Comparison of ENCODE assay signal across 13 cellular contexts in the genomic region with DNA sequence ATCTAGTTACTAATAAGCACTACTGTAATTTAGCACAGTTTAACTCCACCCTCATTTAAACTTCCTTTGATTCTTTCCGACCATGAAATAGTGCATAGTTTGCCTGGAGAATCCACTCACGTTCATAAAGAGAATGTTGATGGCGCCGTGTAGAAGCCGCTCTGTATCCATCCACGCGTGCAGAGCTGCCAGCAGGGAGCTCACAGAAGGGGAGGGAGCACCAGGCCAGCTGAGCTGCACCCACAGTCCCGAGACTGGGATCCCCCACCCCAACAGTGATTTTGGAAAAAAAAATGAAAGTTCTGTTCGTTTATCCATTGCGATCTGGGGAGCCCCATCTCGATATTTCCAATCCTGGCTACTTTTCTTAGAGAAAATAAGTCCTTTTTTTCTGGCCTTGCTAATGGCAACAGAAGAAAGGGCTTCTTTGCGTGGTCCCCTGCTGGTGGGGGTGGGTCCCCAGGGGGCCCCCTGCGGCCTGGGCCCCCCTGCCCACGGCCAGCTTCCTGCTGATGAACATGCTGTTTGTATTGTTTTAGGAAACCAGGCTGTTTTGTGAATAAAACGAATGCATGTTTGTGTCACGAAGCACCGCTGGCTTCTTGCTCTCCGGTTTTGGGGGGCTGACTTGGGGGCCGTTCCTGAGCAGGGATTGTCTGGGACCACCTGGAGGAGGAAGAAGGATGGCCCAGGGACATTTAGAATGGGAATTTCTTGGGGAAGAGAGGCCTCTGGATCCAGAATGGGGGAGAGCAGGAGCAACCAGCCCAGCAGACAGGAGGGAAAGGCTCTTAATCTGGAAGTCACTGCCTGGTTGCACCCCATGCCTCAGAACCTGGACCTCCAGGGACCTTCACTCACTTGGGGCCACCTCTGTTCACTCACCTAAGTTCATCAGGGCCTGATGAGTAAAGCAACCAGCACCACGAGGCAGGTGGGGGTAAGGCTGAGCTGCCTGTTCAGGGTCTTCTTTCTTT. TPM values are rescaled to one million over a fixed set of nuclear protein-coding genes. Genes with fewer than 3 reads are reported as not detected.
DNase-seq lines count a peak whose midpoint lies in the region; ATAC-seq, FAIRE-seq and TF ChIP-seq lines count a peak whose summit lies in the region.
"Had no signal": no experiment of that assay in that cellular context is flagged by ENCODE, and none has a peak within 500 bp of the region (broad histone marks: within the 10 kb centered on the region; RNA-seq: fewer than 3 reads in every experiment).

No MANE protein-coding gene starts in this region.

- H3K9ac ChIP-seq in H1 (replicated peaks in 1 of 4; ENCODE audit: extremely low read depth in 1 of 4, low read depth in 3 of 4, low read length in 3 of 4): no peak overlapping the region; a peak in 1 of 7 replicates

- FAIRE-seq in H1 (lab: Jason Lieb, UNC): no peak

- H2BK15ac ChIP-seq in H1 (ENCODE audit: low read length): peak overlapping the region; percentile 48; the same call in 1 of the 2 replicates

- no peaks in the 10 kb centered on the region for H3K9me2 ChIP-seq in GM23338 (ENCODE audit: insufficient read depth)
- H3K9me2 ChIP-seq in OCI-LY7 (ENCODE audit: insufficient read depth, low read length): no peaks in the 10 kb centered on the region

- no peaks in the 10 kb centered on the region for H3K9me3 ChIP-seq in OCI-LY7 (ENCODE audit: low read length)
- H3K9me3 ChIP-seq in H1 (ENCODE audit: insufficient read depth in 2 of 2, low read depth in 1 of 2, low read length in 1 of 2): no peaks in the 10 kb centered on the region

- H3K23ac ChIP-seq in H1 (ENCODE audit: insufficient read length): no peak overlapping the region

- peaks cover 24% of the 10 kb centered on the region for H3K27me3 Mint-ChIP-seq in GM23338 (ENCODE audit: insufficient read depth, low read depth, poor library complexity)
- H3K27me3 Mint-ChIP-seq: CD4-positive, CD25-positive, alpha-beta regulatory T cell had no signal

- TF ChIP-seq CTCF in GM23338 (conservative IDR thresholded peaks at IDR 0.05; ENCODE audit: low read depth in 2 of 2) (no peak), OCI-LY7 (conservative IDR thresholded peaks at IDR 0.05; ENCODE audit: low read length) (no peak), H1 (IDR thresholded peaks at IDR 0.05; ENCODE audit: control extremely low read depth in 1 of 3, insufficient read depth in 1 of 3, low read depth in 1 of 3, low read length in 3 of 3) (no peak), GM20000 (IDR thresholded peaks at IDR 0.05; ENCODE audit: extremely low read depth, missing control alignments) (no peak)

- no peak overlapping the region for H3K14ac ChIP-seq in H1 (ENCODE audit: insufficient read length)

- H3K4me1 ChIP-seq in GM23338 (ENCODE audit: insufficient read depth): peaks cover 47% of the 10 kb centered on the region
- H3K4me1 ChIP-seq in OCI-LY7 (ENCODE audit: insufficient read depth, low read length, poor library complexity, severe bottlenecking): peaks cover 56% of the 10 kb centered on the region
- peaks cover 28 to 57% (median 47%) of the 10 kb centered on the region in 4 experiments for H3K4me1 ChIP-seq in H1 (replicated peaks in 1 of 4; ENCODE audit: control insufficient read depth in 3 of 4, insufficient read depth in 4 of 4, low read length in 3 of 4)

- CTCF ChIA-PET in OCI-LY7 (lab: Charles Lee; ENCODE audit: unreplicated experiment): interaction anchor here (1.1 kb wide), 1 partner anchor 9 kb away, joined by 3 read pairs; no protein-coding TSS in a partner anchor
- CTCF ChIA-PET in H1 (lab: Charles Lee; ENCODE audit: partially characterized antibody): interaction anchor here (0.5 to 5.5 kb wide), 21 partner anchors 10 to 261 kb away, joined by 3 to 38 read pairs (median 7); no protein-coding TSS in a partner anchor

- H2BK20ac ChIP-seq in H1 (ENCODE audit: low read length): no peak overlapping the region

- POLR2A ChIA-PET in OCI-LY7 (lab: Charles Lee): interaction anchor here (0.9 to 2.3 kb wide), 2 partner anchors 8 to 15 kb away, joined by 3 to 8 read pairs; no protein-coding TSS in a partner anchor
- POLR2A ChIA-PET in H1 (lab: Charles Lee; ENCODE audit: partially characterized antibody): interaction anchor here (1.1 to 9.8 kb wide), 12 partner anchors 9 to 40 kb away, joined by 3 to 76 read pairs (median 6); a partner anchor contains a TSS

- intact Hi-C loops in OCI-LY7 (cut with micrococcal nuclease; ENCODE audit: unreplicated experiment): no loop called here

- H4K20me1 ChIP-seq in GM23338 (replicated peaks; ENCODE audit: insufficient read depth) (peaks cover 21% of the 10 kb centered on the region), OCI-LY7 (ENCODE audit: insufficient read depth, low read length) (no peaks in the 10 kb centered on the region), H1 (replicated peaks in 1 of 2; ENCODE audit: control insufficient read depth in 1 of 2, insufficient read depth in 2 of 2, low read length in 2 of 2) (peaks cover 20 to 46% of the 10 kb centered on the region in 2 experiments)

- peak overlapping the region; percentile 3; the same call in 1 of the 2 replicates for H3K18ac ChIP-seq in H1 (ENCODE audit: extremely low read depth, low read length)

- peak overlapping the region; percentile 38 for H3K4me3 Mint-ChIP-seq in GM23338
- H3K4me3 Mint-ChIP-seq: CD4-positive, CD25-positive, alpha-beta regulatory T cell had no signal

- H3K23me2 ChIP-seq in H1 (ENCODE audit: low read depth, low read length): no peaks in the 10 kb centered on the region

- WGBS in H1 (ENCODE audit: extremely low coverage in 1 of 2, insufficient coverage in 1 of 2, insufficient read length in 1 of 2, insufficient replicate concordance in 2 of 2, low coverage in 1 of 2, low lambda C conversion rate in 2 of 2, missing lambda C conversion rate in 1 of 2), 2 experiments: 55% methylated on average over 20 of the region's 20 CpGs; no CpG with 5 or more reads in 1 of the 2 experiments

- H3K79me2 ChIP-seq in GM23338 (replicated peaks; ENCODE audit: insufficient read depth) (peaks cover 10% of the 10 kb centered on the region; the same call in 1 of the 2 replicates), OCI-LY7 (ENCODE audit: insufficient read depth, low read depth, low read length) (no peaks in the 10 kb centered on the region), H1 (ENCODE audit: control insufficient read depth in 1 of 2, insufficient read depth in 2 of 2, low read length in 2 of 2) (peaks cover 0 to 6% of the 10 kb centered on the region in 2 experiments; a peak in 1 of 4 replicates)

- peak overlapping the region; percentile 86; the same call in 1 of the 2 replicates for H2BK12ac ChIP-seq in H1 (ENCODE audit: low read depth, low read length)

- in situ Hi-C loops in ACHN (cut with HindIII; ENCODE audit: low pct_ligation_motif_present, low pct_unique_long_range_greater_than_20kb, low sequenced_read_pairs): no loop called here

- DNase-seq in GM23338 (ENCODE audit: low spot score): no peak
- DNase-seq in OCI-LY7 (ENCODE audit: low spot score): no peak
- no peak for DNase-seq in H1 (ENCODE audit: low read depth in 1 of 2, low spot score in 2 of 2)
- peak; percentile 44 for DNase-seq in pons (ENCODE audit: low spot score)
- no peak for DNase-seq in ACHN
- no peak for DNase-seq in GM20000 (ENCODE audit: low spot score)
- DNase-seq: activated T-cell treated with anti-CD3 and anti-CD28 coated beads, Interleukin-2, amount 50 U/mL, for 48 hours; CD4-positive, CD25-positive, alpha-beta regulatory T cell; NCI-H1092; stimulated activated naive CD8-positive, alpha-beta T cell treated with anti-CD3 and anti-CD28 coated beads, Interleukin-15, Interleukin-2, amounts not matched to agents 100 U/mL and 50 U/mL, for 24 hours; T-helper 1 cell had no signal

- TF ChIP-seq RAD21 in H1 (IDR thresholded peaks at IDR 0.05 in 1 of 2, conservative IDR thresholded peaks at IDR 0.05 in 1 of 2; ENCODE audit: low read depth in 2 of 2, low read length in 2 of 2): no peak

- no peak for ATAC-seq in GM23338
- no peak for ATAC-seq in HG03565 (IDR thresholded peaks at IDR 0.05; ENCODE audit: unreplicated experiment)
- no peak for ATAC-seq in GM18502 (IDR thresholded peaks at IDR 0.05; ENCODE audit: poor library complexity, unreplicated experiment)
- ATAC-seq: stimulated activated naive CD8-positive, alpha-beta T cell treated with anti-CD3 and anti-CD28 coated beads, Interleukin-15, Interleukin-2, amounts not matched to agents 100 U/mL and 50 U/mL, for 24 hours had no signal

- no peak overlapping the region for H3K56ac ChIP-seq in H1 (replicated peaks; ENCODE audit: insufficient read length, low read depth, low read length)

- no peak overlapping the region for H4K91ac ChIP-seq in H1 (replicated peaks; ENCODE audit: insufficient read length, low read length)

- peaks cover 28% of the 10 kb centered on the region; the same call in 1 of the 2 replicates for H3F3A ChIP-seq in GM23338 (replicated peaks; ENCODE audit: low read depth)

- H3K27ac ChIP-seq in GM23338 (ENCODE audit: low read depth) (0 out of 2 replicates have a peak overlapping the region, but pooled peaks have one; percentile 72), OCI-LY7 (ENCODE audit: low read depth, low read length, poor library complexity, severe bottlenecking) (peak overlapping the region; percentile 90), H1 (ENCODE audit: low read depth, low read length) (no peak overlapping the region)

- H3K4me3 ChIP-seq in GM23338: 0 out of 2 replicates have a peak overlapping the region, but pooled peaks have one; percentile 25
- H3K4me3 ChIP-seq in OCI-LY7 (ENCODE audit: low read depth, low read length, poor library complexity, severe bottlenecking): no peak overlapping the region
- no peak overlapping the region for H3K4me3 ChIP-seq in H1 (ENCODE audit: extremely low read depth in 1 of 4, insufficient read depth in 2 of 4, low read depth in 3 of 4, low read length in 4 of 4)

- H4K5ac ChIP-seq in H1 (ENCODE audit: insufficient read length, low read depth, low read length): no peak overlapping the region

- peak overlapping the region; percentile 12; the same call in 1 of the 2 replicates for H2BK5ac ChIP-seq in H1 (ENCODE audit: low read depth, low read length)

- H3K36me3 ChIP-seq in GM23338 (ENCODE audit: insufficient read depth) (no peaks in the 10 kb centered on the region; the same call in 1 of the 2 replicates), OCI-LY7 (ENCODE audit: insufficient read depth, low read length) (peaks cover 49% of the 10 kb centered on the region), H1 (ENCODE audit: control insufficient read depth in 2 of 4, insufficient read depth in 4 of 4, low read length in 3 of 4) (peaks cover 2 to 14% (median 10%) of the 10 kb centered on the region in 4 experiments; a peak in 5 of 8 replicates)

- peaks cover 57% of the 10 kb centered on the region for H3K36me3 Mint-ChIP-seq in GM23338 (ENCODE audit: low read depth)

- peaks cover 71% of the 10 kb centered on the region for H3K4me1 Mint-ChIP-seq in GM23338

- peaks cover 7% of the 10 kb centered on the region for H3K79me1 ChIP-seq in H1 (ENCODE audit: low read depth, low read length)

- H2AK5ac ChIP-seq in H1 (ENCODE audit: low read depth, low read length): 0 out of 2 replicates have a peak overlapping the region, but pooled peaks have one; percentile 40

- H3K4me2 ChIP-seq in GM23338 (peak overlapping the region; percentile 65), OCI-LY7 (ENCODE audit: low read length) (peak overlapping the region; percentile 74), H1 (ENCODE audit: insufficient read depth in 1 of 2, low read depth in 2 of 2, low read length in 2 of 2) (peak overlapping the region in 1 of 2 experiments; percentile 4; a peak in 2 of 4 replicates)

- no peak overlapping the region for H2AFZ ChIP-seq in GM23338
- no peak overlapping the region for H2AFZ ChIP-seq in OCI-LY7 (ENCODE audit: low read length)
- no peak overlapping the region for H2AFZ ChIP-seq in H1 (ENCODE audit: low read length)

- no peak overlapping the region for H2BK120ac ChIP-seq in H1 (replicated peaks; ENCODE audit: low read depth, low read length)

- no peak for TF ChIP-seq EP300 in H1 (IDR thresholded peaks at IDR 0.05; ENCODE audit: borderline replicate concordance in 1 of 2, low read depth in 2 of 2, low read length in 2 of 2)

- no peak overlapping the region; the same call in 1 of the 2 replicates for H4K8ac ChIP-seq in H1 (ENCODE audit: extremely low read depth, insufficient read depth, low read length)

- H3K4ac ChIP-seq in H1 (replicated peaks; ENCODE audit: insufficient read length, low read depth, low read length): no peak overlapping the region

- BruUV-seq in OCI-LY7 (replicated peaks; lab: Mats Ljungman, UMichigan): TSS peak; percentile 89

- no peaks in the 10 kb centered on the region for H3K27me3 ChIP-seq in GM23338 (ENCODE audit: insufficient read depth)
- no peaks in the 10 kb centered on the region for H3K27me3 ChIP-seq in H1 (replicated peaks in 1 of 4; ENCODE audit: control insufficient read depth in 3 of 4, extremely low read depth in 1 of 4, insufficient read depth in 3 of 4, low read length in 3 of 4)

- no peak for TF ChIP-seq POLR2A in H1 (IDR thresholded peaks at IDR 0.05; ENCODE audit: control extremely low read depth in 1 of 2, low read depth in 2 of 2, low read length in 2 of 2)

- no peaks in the 10 kb centered on the region for H3K9me3 Mint-ChIP-seq in GM23338
- H3K9me3 Mint-ChIP-seq: CD4-positive, CD25-positive, alpha-beta regulatory T cell had no signal

- peak overlapping the region; percentile 73; the same call in 1 of the 2 replicates for H3K27ac Mint-ChIP-seq in GM23338

RNA-seq across cellular contexts. Expression of a gene that starts 35.4 kb away (rescaled TPM):
- total RNA-seq in GM23338 (2014; rRNA removed; shearing (Covaris generic)): 97.9 and 111 TPM in 2 replicates
- polyA plus RNA-seq in GM23338 (2016; fragmentation: Nextera tagmentation; extraction: Ambion mirVana) (63.3 and 65.0 TPM in 2 replicates), H1 (2011; rRNA removed) (61.4 and 83.5 TPM in 2 replicates)
- total RNA-seq in OCI-LY7 (2014; rRNA removed; shearing (Covaris generic)): 108 and 113 TPM in 2 replicates
- 26.7 and 30.4 TPM in 2 replicates for total RNA-seq in OCI-LY7 (2022)
- 74.0 and 78.3 TPM in 2 replicates for total RNA-seq in H1 (2021; fragmentation: NEBNext Ultra II Directional; extraction: Animal tissue kit (Norgen Biotek cat#: 25700))
- 68.8 TPM for polyA plus RNA-seq in H1 (2011; cell fraction: cytosol; rRNA removed)
- polyA plus RNA-seq in H1 (2011; cell fraction: nucleus; rRNA removed): 52.7 TPM
- polyA plus RNA-seq in H1 (2012, experiment 1 of 2): 35.6 to 47.4 TPM (median 43.3 TPM) in 4 replicates
- 56.6 TPM for polyA plus RNA-seq in H1 (2012, experiment 2 of 2)
- polyA plus RNA-seq in H1 (2013, experiment 1 of 2): 62.3 TPM
- 67.3 TPM for polyA plus RNA-seq in H1 (2013, experiment 2 of 2)
- 25.6 and 39.8 TPM in 2 replicates for polyA minus RNA-seq in H1 (2011; rRNA and poly(A)+ RNA removed)
- 50.7 TPM for polyA minus RNA-seq in H1 (2011; cell fraction: cytosol; rRNA and poly(A)+ RNA removed)
- polyA minus RNA-seq in H1 (2011; cell fraction: nucleus; rRNA and poly(A)+ RNA removed): 39.2 TPM
